Comparison of ENCODE assay signal across 9 cellular contexts in genomic region chr7:104008107-104008506, GRCh38. TPM values are rescaled to one million over a fixed set of nuclear protein-coding genes. Genes with fewer than 3 reads are reported as not detected.
"Had no signal": no experiment of that assay in that cellular context is flagged by ENCODE, and none has a peak within 500 bp of the region (broad histone marks: within the 10 kb centered on the region; RNA-seq: fewer than 3 reads in every experiment).

No MANE protein-coding gene starts in this region.

- H3K27ac ChIP-seq: HL-60, KMS-11 had no signal

- H3K9ac ChIP-seq: KMS-11 had no signal

- H3K4me3 ChIP-seq: K562 had no signal

- FAIRE-seq: HTR-8/SVneo, K562 had no signal

- H3K4me2 ChIP-seq: KMS-11 had no signal

- DNase-seq: IMR-90, KBM-7, KG1 had no signal

RNA-seq across cellular contexts. Expression of gene RELN, which starts 18.6 kb away (rescaled TPM):
- total RNA-seq: HT-29 had no signal
- polyA plus RNA-seq: IgD-negative memory B cell had no signal
